In genomic region chr12:4908694-4909396, GRCh38 we compare ENCODE assay signal across 8 cellular contexts. TPM values are rescaled to one million over a fixed set of nuclear protein-coding genes. Genes with fewer than 3 reads are reported as not detected.
DNase-seq lines count a peak whose midpoint lies in the region; ATAC-seq and TF ChIP-seq lines count a peak whose summit lies in the region.

No MANE protein-coding gene starts in this region.

- H3K36me3 Mint-ChIP-seq in neural progenitor cell, result peaks cover 8% of the 10 kb centered on the region

- no peak overlapping the region for H3K9ac ChIP-seq in neural progenitor cell

- TF ChIP-seq CTCF in GM12875 (IDR thresholded peaks at IDR 0.05; ENCODE audit: borderline replicate concordance, insufficient read depth, low read depth, low read length), result peak; percentile 66
- peak; percentile 64 for TF ChIP-seq CTCF in neural progenitor cell (IDR thresholded peaks at IDR 0.05)
- no peak for TF ChIP-seq CTCF in omental fat pad (IDR thresholded peaks at IDR 0.05)

- peaks cover 16% of the 10 kb centered on the region for H3K4me1 Mint-ChIP-seq in neural progenitor cell

- DNase-seq in NCI-H1930 (lab: John Stamatoyannopoulos, UW) (peak; percentile 84 to 89), astrocyte of the hippocampus (ENCODE audit: low read depth, low spot score) (peak; percentile 59), neural progenitor cell (ENCODE audit: low spot score) (peak; percentile 97), omental fat pad (ENCODE audit: low spot score) (no peak), COLO668 (lab: John Stamatoyannopoulos, UW; ENCODE audit: unreplicated experiment) (no peak)

- peaks cover 13% of the 10 kb centered on the region for H3K9me3 Mint-ChIP-seq in neural progenitor cell

- H3K9me3 ChIP-seq in neural progenitor cell (ENCODE audit: low read depth), result no peaks in the 10 kb centered on the region

- peak overlapping the region; percentile 87 for H3K4me3 Mint-ChIP-seq in neural progenitor cell

- peaks cover 19% of the 10 kb centered on the region for H3F3A ChIP-seq in neural progenitor cell (ENCODE audit: low read depth)

- peaks cover 97% of the 10 kb centered on the region for H3K27me3 ChIP-seq in neural progenitor cell

- peaks cover 29% of the 10 kb centered on the region for H3K4me1 ChIP-seq in neural progenitor cell

- H3K27me3 Mint-ChIP-seq in neural progenitor cell (ENCODE audit: insufficient read depth, low read depth), result peaks cover 26% of the 10 kb centered on the region

- H3K4me3 ChIP-seq in GM12875 (ENCODE audit: low read depth, low read length) (no peak overlapping the region), neural progenitor cell (peak overlapping the region; percentile 62)

- ATAC-seq in HG02870 (IDR thresholded peaks at IDR 0.05; ENCODE audit: unreplicated experiment) (no peak), omental fat pad (ENCODE audit: low FRiP score) (no peak), HG03025 (IDR thresholded peaks at IDR 0.05; ENCODE audit: low FRiP score, unreplicated experiment) (no peak)

- no peak overlapping the region for H3K27ac Mint-ChIP-seq in neural progenitor cell

- H3K79me2 ChIP-seq in neural progenitor cell (ENCODE audit: low read depth), result no peaks in the 10 kb centered on the region

- peak overlapping the region; percentile 97 for H2AFZ ChIP-seq in neural progenitor cell (replicated peaks)

- peak overlapping the region; percentile 89 for H3K4me2 ChIP-seq in neural progenitor cell

- no peaks in the 10 kb centered on the region for H4K20me1 ChIP-seq in neural progenitor cell (ENCODE audit: low read depth)

- no peaks in the 10 kb centered on the region for H3K36me3 ChIP-seq in neural progenitor cell

- H3K27ac ChIP-seq in neural progenitor cell, result no peak overlapping the region

RNA-seq across cellular contexts. Expression of gene KCNA1, which starts 0.9 kb away (rescaled TPM):
- total RNA-seq in neural progenitor cell (ENCODE audit: low replicate concordance), result 1.4 and 3.1 TPM in 2 replicates
- 1 to 10 TPM in 1 of 4 donors, under 1 TPM in 2, not detected in 1; 0.36 to 2.2 (median 0.44) TPM for total RNA-seq in omental fat pad

Comparison
In these comparisons a context has a peak if more than half of its experiments do, and no peak if none do; other contexts are left out.
1. CTCF ChIP-seq: peak in GM12875 (single experiment) and neural progenitor cell (single experiment); none in omental fat pad (0 of 3).
2. DNase-seq: peak in NCI-H1930 (2 of 2), astrocyte of the hippocampus (single experiment) and neural progenitor cell (single experiment); none in omental fat pad (single experiment) and COLO668 (single experiment).